In genomic region chr18:3741333-3741732, GRCh38 we compare ENCODE assay signal across 1 cellular context.
TF ChIP-seq lines count a peak whose summit lies in the region.

No MANE protein-coding gene starts in this region.

TF ChIP-seq in IMR-90, 13 proteins besides CTCF, POLR2A, EP300 and RAD21 (continued from another document):
- TF ChIP-seq USF2 (IDR thresholded peaks at IDR 0.05; ENCODE audit: low read depth, low read length) (no peak), SMC3 (IDR thresholded peaks at IDR 0.05; ENCODE audit: low read depth, low read length) (no peak)
TF ChIP-seq in IMR-90: peak in this region for 0.
